25 cellular contexts compared by ENCODE assay signal in genomic region chr2:116917196-116917595, GRCh38.
"Had no signal": no experiment of that assay in that cellular context is flagged by ENCODE, and none has a peak within 500 bp of the region (broad histone marks: within the 10 kb centered on the region; RNA-seq: fewer than 3 reads in every experiment).

No MANE protein-coding gene starts in this region.

- H3K4me3 Mint-ChIP-seq: dendritic cell treated with granulocyte-macrophage colony-stimulating factor and Interleukin-4, amounts not matched to agents 40 ng/mL and 50 ng/mL, for 4 days; mesothelial cell of epicardium; naive B cell; naive thymus-derived CD8-positive, alpha-beta T cell had no signal

- H3K4me1 Mint-ChIP-seq: naive B cell; naive thymus-derived CD8-positive, alpha-beta T cell had no signal

- ATAC-seq: esophagus mucosa; gastrocnemius medialis; heart right ventricle; left cardiac atrium; left lung; left ventricle myocardium superior; lower lobe of right lung; mucosa of descending colon; naive thymus-derived CD8-positive, alpha-beta T cell had no signal

- H3K9me3 Mint-ChIP-seq: dendritic cell treated with granulocyte-macrophage colony-stimulating factor and Interleukin-4, amounts not matched to agents 40 ng/mL and 50 ng/mL, for 4 days; mesothelial cell of epicardium had no signal

- H3K27me3 Mint-ChIP-seq: dendritic cell treated with granulocyte-macrophage colony-stimulating factor and Interleukin-4, amounts not matched to agents 40 ng/mL and 50 ng/mL, for 4 days; naive B cell; naive thymus-derived CD8-positive, alpha-beta T cell had no signal

- H3K27ac Mint-ChIP-seq: dendritic cell treated with granulocyte-macrophage colony-stimulating factor and Interleukin-4, amounts not matched to agents 40 ng/mL and 50 ng/mL, for 4 days; mesothelial cell of epicardium; naive B cell had no signal

- DNase-seq: colonic mucosa; cortex of kidney; dorsolateral prefrontal cortex; effector CD4-positive, alpha-beta T cell; effector memory CD4-positive, alpha-beta T cell; erythroblast; esophagus squamous epithelium; foreskin fibroblast; foreskin melanocyte; gastrocnemius medialis; glutamatergic neuron; head of caudate nucleus; heart right ventricle; hippocampal formation; left cardiac atrium; left lung; left ventricle myocardium superior; lower lobe of right lung; mesenchymal stem cell; mucosa of descending colon; naive B cell; naive thymus-derived CD8-positive, alpha-beta T cell had no signal

- H3K36me3 Mint-ChIP-seq: mesothelial cell of epicardium; naive B cell; naive thymus-derived CD8-positive, alpha-beta T cell had no signal
